ENCODE assay signal across 8 cellular contexts in genomic region chr1:47179023-47179987, GRCh38. TPM values are rescaled to one million over a fixed set of nuclear protein-coding genes. Genes with fewer than 3 reads are reported as not detected.
A peak's percentile ranks its signal among the peaks of the same experiment; 100 is the strongest.
DNase-seq lines count a peak whose midpoint lies in the region; ATAC-seq and TF ChIP-seq lines count a peak whose summit lies in the region.

No MANE protein-coding gene starts in this region.

- peaks cover 22% of the 10 kb centered on the region for H3K27me3 Mint-ChIP-seq in activated CD4-positive, alpha-beta T cell treated with anti-CD3 and anti-CD28 coated beads for 36 hours

- peaks cover 8% of the 10 kb centered on the region for H3K4me1 Mint-ChIP-seq in activated CD4-positive, alpha-beta T cell treated with anti-CD3 and anti-CD28 coated beads for 36 hours

- intact Hi-C loops in activated CD4-positive, alpha-beta T cell treated with anti-CD3 and anti-CD28 coated beads for 36 hours (cut with DNase I, micrococcal nuclease): loop anchor here (1.0 to 5.0 kb wide), 6 partner anchors 83 to 547 kb away; partner anchors contain the start of gene FOXD2 (in 1 of the 2)

- H3K27ac Mint-ChIP-seq in activated CD4-positive, alpha-beta T cell treated with anti-CD3 and anti-CD28 coated beads for 36 hours: no peak overlapping the region

- ATAC-seq in GM19324 (IDR thresholded peaks at IDR 0.05; ENCODE audit: low FRiP score, unreplicated experiment) (peak; percentile 69), HG03457 (IDR thresholded peaks at IDR 0.05; ENCODE audit: unreplicated experiment) (peak; percentile 78)
- ATAC-seq in activated CD4-positive, alpha-beta T cell treated with anti-CD3 and anti-CD28 coated beads for 36 hours: peak; percentile 90

- DNase-seq in C1 segment of cervical spinal cord (lab: John Stamatoyannopoulos, UW): peak in 11 of 14 donors; percentile 27 to 79 (median 57)
- peak; percentile 73 for DNase-seq in NCI-H510A (lab: John Stamatoyannopoulos, UW)
- DNase-seq in activated CD4-positive, alpha-beta T cell treated with anti-CD3 and anti-CD28 coated beads for 36 hours: peak; percentile 91
- peak; percentile 92 for DNase-seq in coronary artery (ENCODE audit: low spot score)
- DNase-seq in left kidney (ENCODE audit: low read depth, low spot score): peak; percentile 97
- peak; percentile 80 to 88 for DNase-seq in stimulated activated CD4-positive, alpha-beta T cell treated with anti-CD3 and anti-CD28 coated beads, Interleukin-2, amount 100 ng/mL, for 24 hours

- no peaks in the 10 kb centered on the region for H3K9me3 Mint-ChIP-seq in activated CD4-positive, alpha-beta T cell treated with anti-CD3 and anti-CD28 coated beads for 36 hours (ENCODE audit: low read depth)

- CTCF ChIA-PET in activated CD4-positive, alpha-beta T cell treated with anti-CD3 and anti-CD28 coated beads for 36 hours (lab: Charles Lee): interaction anchor here (0.6 to 7.6 kb wide), 25 partner anchors 9 to 1672 kb away, joined by 3 to 121 read pairs (median 3); partner anchors contain the start of genes CMPK1, FOXD2 and PDZK1IP1

- no peaks in the 10 kb centered on the region for H3K36me3 Mint-ChIP-seq in activated CD4-positive, alpha-beta T cell treated with anti-CD3 and anti-CD28 coated beads for 36 hours (ENCODE audit: low read depth)

- H3K4me3 ChIP-seq in coronary artery: peak overlapping the region; percentile 76

- POLR2A ChIA-PET in activated CD4-positive, alpha-beta T cell treated with anti-CD3 and anti-CD28 coated beads for 36 hours (lab: Charles Lee): interaction anchor here (0.6 to 1.1 kb wide), 4 partner anchors 91 to 618 kb away, joined by 3 to 15 read pairs (median 5); no protein-coding TSS in a partner anchor

- peak overlapping the region in 1 of 2 donors; percentile 76 for H3K27ac ChIP-seq in coronary artery

- TF ChIP-seq CTCF in coronary artery (IDR thresholded peaks at IDR 0.05): peak; percentile 89

- H3K4me3 Mint-ChIP-seq in activated CD4-positive, alpha-beta T cell treated with anti-CD3 and anti-CD28 coated beads for 36 hours: peak overlapping the region; percentile 57

RNA-seq across cellular contexts. Expression of gene PDZK1IP1, which starts 10.5 kb away (rescaled TPM):
- not detected for total RNA-seq in activated CD4-positive, alpha-beta T cell treated with anti-CD3 and anti-CD28 coated beads for 36 hours

RNA-seq across cellular contexts. Expression of gene CYP4A22, which starts 42.1 kb away (rescaled TPM):
- total RNA-seq in activated CD4-positive, alpha-beta T cell treated with anti-CD3 and anti-CD28 coated beads for 36 hours: not detected

RNA-seq across cellular contexts. Expression of gene TAL1, which starts 52.7 kb away (rescaled TPM):
- total RNA-seq in activated CD4-positive, alpha-beta T cell treated with anti-CD3 and anti-CD28 coated beads for 36 hours: under 1 TPM in 1 of 2 experiments, not detected in 1; 0.19 TPM
